Comparison of ENCODE assay signal across 1 cellular context in the genomic region with DNA sequence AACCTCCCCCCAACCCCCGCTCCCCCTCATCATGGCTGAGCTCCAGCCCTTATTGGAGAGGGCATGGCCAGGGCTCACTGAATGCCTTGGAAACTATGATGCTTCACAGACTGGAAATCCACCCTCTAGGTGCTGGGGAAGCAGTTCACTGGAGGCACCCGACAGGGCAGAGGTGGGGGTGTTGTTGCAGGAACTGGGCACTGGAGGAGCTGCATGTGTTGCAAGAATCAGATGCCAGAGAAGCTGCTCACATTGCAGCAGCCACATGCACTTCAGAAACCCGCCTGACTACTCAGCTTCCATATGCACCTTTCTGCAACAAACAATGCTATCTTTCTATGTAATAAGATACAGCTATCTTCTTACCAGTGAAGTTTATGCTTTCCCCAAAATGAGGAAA.
TF ChIP-seq lines count a peak whose summit lies in the region.

No MANE protein-coding gene starts in this region.

TF ChIP-seq in GM23338, 12 proteins besides CTCF, POLR2A, EP300 and RAD21 (continued from another document):
- TF ChIP-seq ZNF331 (CRISPR knock-in tag; IDR thresholded peaks at IDR 0.05; ENCODE audit: low read depth) (no peak), EZH2phosphoT487 (IDR thresholded peaks at IDR 0.05; ENCODE audit: unreplicated experiment) (no peak)
- TF ChIP-seq, protein P1, sequence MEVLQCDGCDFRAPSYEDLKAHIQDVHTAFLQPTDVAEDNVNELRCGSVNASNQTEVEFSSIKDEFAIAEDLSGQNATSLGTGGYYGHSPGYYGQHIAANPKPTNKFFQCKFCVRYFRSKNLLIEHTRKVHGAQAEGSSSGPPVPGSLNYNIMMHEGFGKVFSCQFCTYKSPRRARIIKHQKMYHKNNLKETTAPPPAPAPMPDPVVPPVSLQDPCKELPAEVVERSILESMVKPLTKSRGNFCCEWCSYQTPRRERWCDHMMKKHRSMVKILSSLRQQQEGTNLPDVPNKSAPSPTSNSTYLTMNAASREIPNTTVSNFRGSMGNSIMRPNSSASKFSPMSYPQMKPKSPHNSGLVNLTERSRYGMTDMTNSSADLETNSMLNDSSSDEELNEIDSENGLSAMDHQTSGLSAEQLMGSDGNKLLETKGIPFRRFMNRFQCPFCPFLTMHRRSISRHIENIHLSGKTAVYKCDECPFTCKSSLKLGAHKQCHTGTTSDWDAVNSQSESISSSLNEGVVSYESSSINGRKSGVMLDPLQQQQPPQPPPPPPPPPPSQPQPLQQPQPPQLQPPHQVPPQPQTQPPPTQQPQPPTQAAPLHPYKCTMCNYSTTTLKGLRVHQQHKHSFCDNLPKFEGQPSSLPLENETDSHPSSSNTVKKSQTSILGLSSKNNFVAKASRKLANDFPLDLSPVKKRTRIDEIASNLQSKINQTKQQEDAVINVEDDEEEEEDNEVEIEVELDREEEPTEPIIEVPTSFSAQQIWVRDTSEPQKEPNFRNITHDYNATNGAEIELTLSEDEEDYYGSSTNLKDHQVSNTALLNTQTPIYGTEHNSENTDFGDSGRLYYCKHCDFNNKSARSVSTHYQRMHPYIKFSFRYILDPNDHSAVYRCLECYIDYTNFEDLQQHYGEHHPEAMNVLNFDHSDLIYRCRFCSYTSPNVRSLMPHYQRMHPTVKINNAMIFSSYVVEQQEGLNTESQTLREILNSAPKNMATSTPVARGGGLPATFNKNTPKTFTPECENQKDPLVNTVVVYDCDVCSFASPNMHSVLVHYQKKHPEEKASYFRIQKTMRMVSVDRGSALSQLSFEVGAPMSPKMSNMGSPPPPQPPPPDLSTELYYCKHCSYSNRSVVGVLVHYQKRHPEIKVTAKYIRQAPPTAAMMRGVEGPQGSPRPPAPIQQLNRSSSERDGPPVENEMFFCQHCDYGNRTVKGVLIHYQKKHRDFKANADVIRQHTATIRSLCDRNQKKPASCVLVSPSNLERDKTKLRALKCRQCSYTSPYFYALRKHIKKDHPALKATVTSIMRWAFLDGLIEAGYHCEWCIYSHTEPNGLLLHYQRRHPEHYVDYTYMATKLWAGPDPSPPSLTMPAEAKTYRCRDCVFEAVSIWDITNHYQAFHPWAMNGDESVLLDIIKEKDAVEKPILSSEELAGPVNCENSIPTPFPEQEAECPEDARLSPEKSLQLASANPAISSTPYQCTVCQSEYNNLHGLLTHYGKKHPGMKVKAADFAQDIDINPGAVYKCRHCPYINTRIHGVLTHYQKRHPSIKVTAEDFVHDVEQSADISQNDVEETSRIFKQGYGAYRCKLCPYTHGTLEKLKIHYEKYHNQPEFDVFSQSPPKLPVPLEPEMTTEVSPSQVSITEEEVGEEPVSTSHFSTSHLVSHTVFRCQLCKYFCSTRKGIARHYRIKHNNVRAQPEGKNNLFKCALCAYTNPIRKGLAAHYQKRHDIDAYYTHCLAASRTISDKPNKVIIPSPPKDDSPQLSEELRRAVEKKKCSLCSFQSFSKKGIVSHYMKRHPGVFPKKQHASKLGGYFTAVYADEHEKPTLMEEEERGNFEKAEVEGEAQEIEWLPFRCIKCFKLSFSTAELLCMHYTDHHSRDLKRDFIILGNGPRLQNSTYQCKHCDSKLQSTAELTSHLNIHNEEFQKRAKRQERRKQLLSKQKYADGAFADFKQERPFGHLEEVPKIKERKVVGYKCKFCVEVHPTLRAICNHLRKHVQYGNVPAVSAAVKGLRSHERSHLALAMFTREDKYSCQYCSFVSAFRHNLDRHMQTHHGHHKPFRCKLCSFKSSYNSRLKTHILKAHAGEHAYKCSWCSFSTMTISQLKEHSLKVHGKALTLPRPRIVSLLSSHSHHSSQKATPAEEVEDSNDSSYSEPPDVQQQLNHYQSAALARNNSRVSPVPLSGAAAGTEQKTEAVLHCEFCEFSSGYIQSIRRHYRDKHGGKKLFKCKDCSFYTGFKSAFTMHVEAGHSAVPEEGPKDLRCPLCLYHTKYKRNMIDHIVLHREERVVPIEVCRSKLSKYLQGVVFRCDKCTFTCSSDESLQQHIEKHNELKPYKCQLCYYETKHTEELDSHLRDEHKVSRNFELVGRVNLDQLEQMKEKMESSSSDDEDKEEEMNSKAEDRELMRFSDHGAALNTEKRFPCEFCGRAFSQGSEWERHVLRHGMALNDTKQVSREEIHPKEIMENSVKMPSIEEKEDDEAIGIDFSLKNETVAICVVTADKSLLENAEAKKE (CRISPR knock-in tag; IDR thresholded peaks at IDR 0.05) = no peak
